ENCODE assay signal across 31 cellular contexts in genomic region chr3:133759740-133760069, GRCh38.
"Had no signal": no experiment of that assay in that cellular context is flagged by ENCODE, and none has a peak within 500 bp of the region (broad histone marks: within the 10 kb centered on the region; RNA-seq: fewer than 3 reads in every experiment).

No MANE protein-coding gene starts in this region.

- H3K27me3 ChIP-seq: neural progenitor cell, ovary, suprapubic skin, testis, tibial artery, transverse colon, upper lobe of right lung, uterus had no signal

- H3K4me3 Mint-ChIP-seq: natural killer cell; nephron; neural progenitor cell; stimulated activated memory B cell treated with anti-CD40 and anti-IgM and Interleukin-4, amounts not matched to agents 10 μg/mL and 1 μg/mL and 100 μg/mL, for 72 hours; stimulated activated naive CD8-positive, alpha-beta T cell treated with anti-CD3 and anti-CD28 coated beads, Interleukin-15, amount 100 ng/mL, for 72 hours; type B pancreatic cell had no signal

- ATAC-seq: natural killer cell; psoas muscle; right cardiac atrium; sciatic nerve; stimulated activated memory B cell treated with anti-CD40 and anti-IgM and Interleukin-4, amounts not matched to agents 10 μg/mL and 1 μg/mL and 100 μg/mL, for 72 hours; stimulated activated naive CD8-positive, alpha-beta T cell treated with anti-CD3 and anti-CD28 coated beads, Interleukin-15, amount 100 ng/mL, for 72 hours; stimulated activated naive CD8-positive, alpha-beta T cell treated with anti-CD3 and anti-CD28 coated beads, Interleukin-15, Interleukin-2, amounts not matched to agents 100 U/mL and 50 U/mL, for 24 hours; upper lobe of right lung had no signal

- H3K36me3 Mint-ChIP-seq: natural killer cell; neural progenitor cell; stimulated activated memory B cell treated with anti-CD40 and anti-IgM and Interleukin-4, amounts not matched to agents 10 μg/mL and 1 μg/mL and 100 μg/mL, for 72 hours; type B pancreatic cell had no signal

- H3K4me1 Mint-ChIP-seq: natural killer cell; neural progenitor cell; stimulated activated memory B cell treated with anti-CD40 and anti-IgM and Interleukin-4, amounts not matched to agents 10 μg/mL and 1 μg/mL and 100 μg/mL, for 72 hours; stimulated activated naive CD8-positive, alpha-beta T cell treated with anti-CD3 and anti-CD28 coated beads, Interleukin-15, amount 100 ng/mL, for 72 hours had no signal

- H3K4me3 ChIP-seq: neural progenitor cell, ovary, psoas muscle, skin epidermis, smooth muscle cell, spleen, suprapubic skin, testis, tibial artery, transverse colon, upper lobe of right lung, uterus had no signal

- H3K4me1 ChIP-seq: parathyroid adenoma, psoas muscle, testis, tibial artery, transverse colon, upper lobe of right lung, uterus had no signal

- H3K27ac Mint-ChIP-seq: natural killer cell; nephron; neural progenitor cell; progenitor cell of endocrine pancreas; stimulated activated memory B cell treated with anti-CD40 and anti-IgM and Interleukin-4, amounts not matched to agents 10 μg/mL and 1 μg/mL and 100 μg/mL, for 72 hours; stimulated activated naive CD8-positive, alpha-beta T cell treated with anti-CD3 and anti-CD28 coated beads, Interleukin-15, amount 100 ng/mL, for 72 hours; type B pancreatic cell had no signal

- H3K27ac ChIP-seq: neural progenitor cell, ovary, parathyroid adenoma, psoas muscle, skin epidermis, spleen, suprapubic skin, testis, tibial artery, transverse colon, upper lobe of right lung, uterus had no signal

- H2AFZ ChIP-seq: parathyroid adenoma had no signal

- H3K79me2 ChIP-seq: parathyroid adenoma had no signal

- H3K9me3 ChIP-seq: ovary, psoas muscle, spleen, suprapubic skin, testis, tibial artery, transverse colon, upper lobe of right lung, uterus had no signal

- H3K36me3 ChIP-seq: neural progenitor cell, ovary, spleen, suprapubic skin, tibial artery, transverse colon, upper lobe of right lung, uterus had no signal

- DNase-seq: natural killer cell; occipital lobe; ovary; posterior cingulate gyrus; psoas muscle; right cardiac atrium; spleen; stimulated activated CD4-positive, alpha-beta T cell treated with anti-CD3 and anti-CD28 coated beads, Interleukin-12 subunit alpha, Interleukin-12 subunit beta, amount 100 ng/mL, for 4 hours; stimulated activated CD4-positive, alpha-beta T cell treated with anti-CD3 and anti-CD28 coated beads, Interleukin-1b, Interleukin-23, amount 100 ng/mL, for 48 hours; stimulated activated CD4-positive, alpha-beta T cell treated with anti-CD3 and anti-CD28 coated beads, Interleukin-4, amount 100 ng/mL, for 1 hour; stimulated activated CD4-positive, alpha-beta T cell treated with anti-CD3 and anti-CD28 coated beads, Interleukin-4, amount 100 ng/mL, for 4 hours; stimulated activated CD8-positive, alpha-beta memory T cell treated with anti-CD3 and anti-CD28 coated beads, Interleukin-4, amount 100 ng/mL, for 48 hours; stimulated activated naive CD4-positive, alpha-beta T cell; stimulated activated naive CD8-positive, alpha-beta T cell treated with anti-CD3 and anti-CD28 coated beads, Interleukin-15, amount 100 ng/mL, for 72 hours; stimulated activated naive CD8-positive, alpha-beta T cell treated with anti-CD3 and anti-CD28 coated beads, Interleukin-15, Interleukin-2, amounts not matched to agents 100 U/mL and 50 U/mL, for 24 hours; substantia nigra; tibial artery; transverse colon; upper lobe of right lung; uterus had no signal

- H3K9ac ChIP-seq: neural progenitor cell, parathyroid adenoma had no signal

- H3K4me2 ChIP-seq: neural progenitor cell, smooth muscle cell had no signal

- H3K9me3 Mint-ChIP-seq: natural killer cell; nephron; neural progenitor cell; stimulated activated memory B cell treated with anti-CD40 and anti-IgM and Interleukin-4, amounts not matched to agents 10 μg/mL and 1 μg/mL and 100 μg/mL, for 72 hours; stimulated activated naive CD8-positive, alpha-beta T cell treated with anti-CD3 and anti-CD28 coated beads, Interleukin-15, amount 100 ng/mL, for 72 hours; type B pancreatic cell had no signal

- H3K27me3 Mint-ChIP-seq: type B pancreatic cell had no signal
